26 cellular contexts compared by ENCODE assay signal in the genomic region with DNA sequence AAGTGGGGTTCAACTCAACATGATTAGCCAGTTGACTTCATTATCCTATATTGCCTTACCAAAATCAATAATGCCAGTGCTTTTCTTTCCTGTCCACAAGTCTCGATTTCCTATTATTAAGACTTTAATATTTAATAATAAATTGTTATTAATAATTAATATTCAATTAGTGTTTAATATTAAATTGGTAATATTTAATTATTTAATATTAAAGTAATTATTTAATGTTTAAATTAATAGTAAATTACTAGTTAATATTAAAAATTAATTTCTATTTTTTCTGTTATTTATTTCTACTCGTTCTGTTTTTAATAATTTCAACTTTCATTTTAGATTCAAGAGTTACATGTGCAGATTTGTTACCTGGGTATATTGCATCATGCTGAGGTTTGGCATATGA.
"Had no signal": no experiment of that assay in that cellular context is flagged by ENCODE, and none has a peak within 500 bp of the region (broad histone marks: within the 10 kb centered on the region; RNA-seq: fewer than 3 reads in every experiment).

No MANE protein-coding gene starts in this region.

- H3K4me1 Mint-ChIP-seq: immature natural killer cell; naive thymus-derived CD8-positive, alpha-beta T cell; nephron progenitor cell had no signal

- H3K27ac ChIP-seq: coronary artery, esophagus squamous epithelium, lower lobe of right lung, psoas muscle, skin epidermis, stomach, thyroid gland, vagina had no signal

- ATAC-seq: left ventricle myocardium superior, lower lobe of right lung, psoas muscle, right cardiac atrium had no signal

- H3K27me3 ChIP-seq: esophagus squamous epithelium, stomach, thyroid gland, vagina had no signal

- H3K36me3 Mint-ChIP-seq: immature natural killer cell; naive thymus-derived CD8-positive, alpha-beta T cell had no signal

- H3K36me3 ChIP-seq: lower lobe of right lung, stomach, thyroid gland, vagina had no signal

- H3K4me3 Mint-ChIP-seq: immature natural killer cell; naive thymus-derived CD8-positive, alpha-beta T cell; nephron progenitor cell had no signal

- DNase-seq: dermis blood vessel endothelial cell; effector memory CD4-positive, alpha-beta T cell; erythroblast; esophagus squamous epithelium; foreskin melanocyte; hypothalamus; immature natural killer cell; islet precursor cell; left ventricle myocardium superior; lower lobe of right lung; naive thymus-derived CD8-positive, alpha-beta T cell; nephron progenitor cell; nucleus accumbens; posterior cingulate gyrus; psoas muscle; right cardiac atrium; stimulated activated CD4-positive, alpha-beta T cell treated with anti-CD3 and anti-CD28 coated beads, Interleukin-1b, Interleukin-23, amount 100 ng/mL, for 48 hours; stimulated activated CD4-positive, alpha-beta T cell treated with anti-CD3 and anti-CD28 coated beads, Interleukin-4, amount 100 ng/mL, for 1 hour; stimulated activated CD8-positive, alpha-beta memory T cell treated with anti-CD3 and anti-CD28 coated beads, Interleukin-4, amount 100 ng/mL, for 48 hours; stimulated activated naive CD4-positive, alpha-beta T cell treated with Interleukin-2 at 50 U/mL for 16 hours; stomach; thyroid gland; trophoblast cell had no signal

- H3K27ac Mint-ChIP-seq: immature natural killer cell; naive thymus-derived CD8-positive, alpha-beta T cell; nephron progenitor cell had no signal

- H3K9me3 ChIP-seq: esophagus squamous epithelium, lower lobe of right lung, psoas muscle, stomach, thyroid gland had no signal

- H3K4me3 ChIP-seq: coronary artery, esophagus squamous epithelium, lower lobe of right lung, psoas muscle, skin epidermis, stomach, thyroid gland, vagina had no signal

- H3K4me1 ChIP-seq: esophagus squamous epithelium, lower lobe of right lung, psoas muscle, stomach, thyroid gland, vagina had no signal
